In the genomic region with DNA sequence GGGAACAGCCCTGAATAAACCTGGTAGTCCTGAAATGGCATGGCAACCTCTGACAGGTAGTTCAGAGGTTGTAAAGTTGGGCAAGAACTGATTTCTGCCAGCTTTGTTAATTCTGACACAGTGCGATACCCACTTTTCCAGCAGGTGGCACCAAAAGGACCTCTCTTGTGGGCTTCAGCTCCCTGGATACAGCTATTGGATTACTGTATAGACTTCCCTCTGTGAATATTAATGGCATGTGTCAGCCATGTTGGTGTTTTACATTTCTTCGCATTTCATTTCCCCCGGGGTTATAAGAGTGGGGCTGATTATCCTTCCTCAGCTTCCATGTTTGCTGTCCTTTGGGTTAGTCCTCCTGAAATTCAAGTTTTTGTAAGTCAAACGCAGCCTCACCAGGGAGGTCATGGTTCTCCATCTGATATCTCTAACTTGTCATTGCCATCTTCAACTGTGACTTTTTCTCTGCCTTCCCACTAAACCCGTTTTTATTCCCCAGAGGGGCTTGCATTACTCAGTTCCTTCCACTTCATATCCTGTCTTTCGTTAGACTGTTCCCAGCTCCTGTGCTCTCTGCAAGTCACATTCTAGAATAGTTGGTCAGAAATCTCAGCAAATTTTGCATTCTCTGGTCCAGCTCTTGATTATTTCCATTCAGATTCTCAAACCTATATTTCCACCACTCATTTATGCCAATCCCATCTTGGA, we compare ENCODE assay signal across 8 cellular contexts.
DNase-seq lines count a peak whose midpoint lies in the region; TF ChIP-seq lines count a peak whose summit lies in the region.

No MANE protein-coding gene starts in this region.

- no peak overlapping the region for H3K4me2 ChIP-seq in mesendoderm (ENCODE audit: low read length)

- peaks cover 16% of the 10 kb centered on the region for H3K4me1 Mint-ChIP-seq in endodermal cell
- peaks cover 23% of the 10 kb centered on the region for H3K4me1 Mint-ChIP-seq in type B pancreatic cell (ENCODE audit: unreplicated experiment)

- H2BK5ac ChIP-seq in mesendoderm (ENCODE audit: low read length) = no peak overlapping the region

- H2AFZ ChIP-seq in ACC112 (ENCODE audit: low read length, unreplicated experiment) = peak overlapping the region; percentile 71

- H3K9ac ChIP-seq in endodermal cell (ENCODE audit: extremely low read depth, low read length, poor library complexity, severe bottlenecking) = no peak overlapping the region
- no peak overlapping the region for H3K9ac ChIP-seq in mesendoderm (ENCODE audit: low read length)

- H3K4me3 Mint-ChIP-seq in endodermal cell (no peak overlapping the region), type B pancreatic cell (no peak overlapping the region)

- H3K4ac ChIP-seq in mesendoderm (ENCODE audit: low read depth, low read length) = no peak overlapping the region

- H4K5ac ChIP-seq in mesendoderm (ENCODE audit: low read length) = no peak overlapping the region

- H3K4me3 ChIP-seq in ACC112 (ENCODE audit: low read depth, low read length) (peak overlapping the region; percentile 20), GM12865 (ENCODE audit: low read depth, low read length) (no peak overlapping the region), endodermal cell (ENCODE audit: low read length) (no peak overlapping the region), mesendoderm (ENCODE audit: low read length) (no peak overlapping the region)

- no peak overlapping the region for H2AK5ac ChIP-seq in mesendoderm (ENCODE audit: low read length)

- in situ Hi-C loops in SK-MEL-5 (cut with HindIII; ENCODE audit: low pct_unique_long_range_greater_than_20kb, low sequenced_read_pairs) = no loop called here

- H3K79me2 ChIP-seq in ACC112 (ENCODE audit: control insufficient read depth, insufficient read depth, low read length, unreplicated experiment) = no peaks in the 10 kb centered on the region
- no peaks in the 10 kb centered on the region for H3K79me2 ChIP-seq in mesendoderm (ENCODE audit: control insufficient read depth, insufficient read depth, low read length)

- H3K36me3 Mint-ChIP-seq in endodermal cell (ENCODE audit: low read depth) (peaks cover 2% of the 10 kb centered on the region), type B pancreatic cell (no peaks in the 10 kb centered on the region)

- peak; percentile 44 for DNase-seq in GM12865 (ENCODE audit: low read depth)
- DNase-seq in M059J (ENCODE audit: low read depth) = peak; percentile 71
- peak; percentile 91 for DNase-seq in SK-MEL-5 (ENCODE audit: low read depth, low spot score)
- peak; percentile 86 for DNase-seq in endodermal cell
- DNase-seq in mesendoderm = peak; percentile 72
- no peak for DNase-seq in type B pancreatic cell (ENCODE audit: extremely low spot score, unreplicated experiment)
- no peak for DNase-seq in activated effector memory CD4-positive, alpha-beta T cell treated with Interleukin-2 at 50 U/mL for 16 hours

- H3K18ac ChIP-seq in mesendoderm (ENCODE audit: low read length) = no peak overlapping the region

- H3K79me1 ChIP-seq in mesendoderm (ENCODE audit: low read length) = no peaks in the 10 kb centered on the region

- no peak overlapping the region for H2BK15ac ChIP-seq in mesendoderm (replicated peaks; ENCODE audit: low read depth)

- H3K27me3 ChIP-seq in ACC112 (ENCODE audit: insufficient read depth, low read length) (no peaks in the 10 kb centered on the region), endodermal cell (ENCODE audit: control insufficient read depth, insufficient read depth, low read length, poor library complexity, severe bottlenecking) (peaks cover 27% of the 10 kb centered on the region), mesendoderm (ENCODE audit: insufficient read depth, low read length, poor library complexity) (no peaks in the 10 kb centered on the region)

- H3K36me3 ChIP-seq in ACC112 (ENCODE audit: insufficient read depth, low read length) (no peaks in the 10 kb centered on the region), endodermal cell (ENCODE audit: control insufficient read depth, insufficient read depth, low read length) (no peaks in the 10 kb centered on the region), mesendoderm (ENCODE audit: control insufficient read depth, insufficient read depth, low read length) (no peaks in the 10 kb centered on the region)

- H3K27ac Mint-ChIP-seq in endodermal cell (no peak overlapping the region), type B pancreatic cell (no peak overlapping the region)

- no peak overlapping the region for H4K8ac ChIP-seq in mesendoderm (ENCODE audit: low read depth, low read length)

- peak overlapping the region; percentile 70 for H3K27ac ChIP-seq in ACC112 (ENCODE audit: low read depth, low read length)
- no peak overlapping the region for H3K27ac ChIP-seq in endodermal cell (ENCODE audit: low read depth, low read length)
- no peak overlapping the region for H3K27ac ChIP-seq in mesendoderm (ENCODE audit: low read depth, low read length)

- peaks cover 22% of the 10 kb centered on the region for H3K4me1 ChIP-seq in ACC112 (ENCODE audit: control insufficient read depth, insufficient read depth, low read length, unreplicated experiment)
- peaks cover 5% of the 10 kb centered on the region for H3K4me1 ChIP-seq in endodermal cell (ENCODE audit: control insufficient read depth, insufficient read depth, low read length)
- peaks cover 7% of the 10 kb centered on the region for H3K4me1 ChIP-seq in mesendoderm (ENCODE audit: control insufficient read depth, low read depth, low read length)

- peak; percentile 66 for TF ChIP-seq CTCF in GM12865 (IDR thresholded peaks at IDR 0.05; ENCODE audit: insufficient read depth, low read depth, low read length, missing control alignments)
- peak; percentile 84 for TF ChIP-seq CTCF in endodermal cell (conservative IDR thresholded peaks at IDR 0.05)
- TF ChIP-seq CTCF in type B pancreatic cell (conservative IDR thresholded peaks at IDR 0.05) = peak; percentile 82

- no peak overlapping the region for H2BK120ac ChIP-seq in mesendoderm (ENCODE audit: low read depth, low read length)

- H3K9me3 Mint-ChIP-seq in endodermal cell = no peaks in the 10 kb centered on the region
- peaks cover 7% of the 10 kb centered on the region for H3K9me3 Mint-ChIP-seq in type B pancreatic cell

- H3K56ac ChIP-seq in mesendoderm (ENCODE audit: low read length) = no peak overlapping the region

- 71 to 74% methylated on average over 6 of the region's 6 CpGs for WGBS in endodermal cell (ENCODE audit: insufficient coverage in 1 of 2, insufficient read length in 1 of 2), 2 experiments
- WGBS in mesendoderm (ENCODE audit: extremely low coverage, insufficient coverage, low lambda C conversion rate) = no CpG with 5 or more reads among the region's 6 CpGs

- no peak overlapping the region for H3K23ac ChIP-seq in mesendoderm (ENCODE audit: low read length)

- peaks cover 66% of the 10 kb centered on the region for H3K27me3 Mint-ChIP-seq in endodermal cell (ENCODE audit: insufficient read depth)
- peaks cover 17% of the 10 kb centered on the region for H3K27me3 Mint-ChIP-seq in type B pancreatic cell

- H3K9me3 ChIP-seq in endodermal cell (ENCODE audit: control insufficient read depth, low read length) = no peaks in the 10 kb centered on the region

Comparison
In these comparisons a context has a peak if more than half of its experiments do, and no peak if none do; other contexts are left out.
1. DNase-seq: peak in GM12865 (single experiment), M059J (single experiment), SK-MEL-5 (single experiment), endodermal cell (single experiment) and mesendoderm (single experiment); none in type B pancreatic cell (single experiment) and activated effector memory CD4-positive, alpha-beta T cell treated with Interleukin-2 at 50 U/mL for 16 hours (single experiment).
2. Peak in every context shown above with its lines, with median percentiles within 50 percentile points of each other: CTCF ChIP-seq.